ENCODE assay signal across 1 cellular context in genomic region chr11:131895865-131896264, GRCh38.
TF ChIP-seq lines count a peak whose summit lies in the region.

No MANE protein-coding gene starts in this region.

TF ChIP-seq in GM23338, 12 proteins besides CTCF, POLR2A, EP300 and RAD21 (continued from another document):
- no peak for TF ChIP-seq ZNF462 (CRISPR knock-in tag; IDR thresholded peaks at IDR 0.05)
- TF ChIP-seq EZH2phosphoT487 (IDR thresholded peaks at IDR 0.05; ENCODE audit: unreplicated experiment) = no peak
- TF ChIP-seq REST (IDR thresholded peaks at IDR 0.05; ENCODE audit: unreplicated experiment) = no peak
- no peak for TF ChIP-seq ZNF114 (CRISPR knock-in tag; IDR thresholded peaks at IDR 0.05)
TF ChIP-seq in GM23338: peak in this region for 0.
